Comparison of ENCODE assay signal across 13 cellular contexts in genomic region chr2:168699834-168700417, GRCh38.
A peak's percentile ranks its signal among the peaks of the same experiment; 100 is the strongest.
DNase-seq lines count a peak whose midpoint lies in the region; ATAC-seq, FAIRE-seq and TF ChIP-seq lines count a peak whose summit lies in the region.
"Had no signal": no experiment of that assay in that cellular context is flagged by ENCODE, and none has a peak within 500 bp of the region (broad histone marks: within the 10 kb centered on the region; RNA-seq: fewer than 3 reads in every experiment).

No MANE protein-coding gene starts in this region.

- ATAC-seq in aorta (ENCODE audit: low FRiP score) (no peak), GM18867 (IDR thresholded peaks at IDR 0.05; ENCODE audit: unreplicated experiment) (no peak), GM19455 (IDR thresholded peaks at IDR 0.05; ENCODE audit: unreplicated experiment) (no peak)
- ATAC-seq: left lung had no signal

- H3K27ac ChIP-seq in colonic mucosa, result peak overlapping the region; percentile 40
- no peak overlapping the region for H3K27ac ChIP-seq in aorta (ENCODE audit: low read depth in 1 of 2, low read length in 2 of 2)
- H3K27ac ChIP-seq: ascending aorta, left lung had no signal

- 82 to 83% methylated on average over 8 of the region's 8 CpGs for WGBS in lower leg skin, 2 donors
- WGBS in aorta, 2 donors, result 89 to 92% methylated on average over 8 of the region's 8 CpGs

- H3K9me3 ChIP-seq in colonic mucosa (no peaks in the 10 kb centered on the region), aorta (ENCODE audit: control insufficient read depth, low read length) (no peaks in the 10 kb centered on the region)
- H3K9me3 ChIP-seq: ascending aorta, left lung had no signal

- H3K36me3 ChIP-seq in colonic mucosa (no peaks in the 10 kb centered on the region), aorta (ENCODE audit: control insufficient read depth in 1 of 2, insufficient read depth in 2 of 2, low read length in 1 of 2) (no peaks in the 10 kb centered on the region)
- H3K36me3 ChIP-seq: ascending aorta had no signal

- H3K4me1 ChIP-seq in colonic mucosa, result no peaks in the 10 kb centered on the region
- no peaks in the 10 kb centered on the region for H3K4me1 ChIP-seq in aorta (ENCODE audit: control insufficient read depth in 1 of 2, insufficient read depth in 2 of 2, low read length in 2 of 2)
- H3K4me1 ChIP-seq: ascending aorta, left lung had no signal

- H3K4me3 ChIP-seq in colonic mucosa (no peak overlapping the region), lower leg skin (ENCODE audit: low read depth, poor library complexity, severe bottlenecking) (no peak overlapping the region), aorta (ENCODE audit: low read length in 2 of 2) (no peak overlapping the region)
- H3K4me3 ChIP-seq: ascending aorta, left lung had no signal

- peak; percentile 19 for DNase-seq in NCI-H345 (lab: John Stamatoyannopoulos, UW)
- DNase-seq in NCI-H345 treated with DMSO at 0.1 percent for 48 hours (lab: John Stamatoyannopoulos, UW; ENCODE audit: unreplicated experiment), result no peak
- DNase-seq in colonic mucosa, result peak; percentile 93
- DNase-seq in lower leg skin (ENCODE audit: low spot score in 2 of 2), result peak; percentile 42 to 88
- DNase-seq in aorta, result peak; percentile 63 to 80
- no peak for DNase-seq in D721Med (ENCODE audit: insufficient read length, low spot score)
- DNase-seq: activated CD4-positive, CD25-positive, alpha-beta regulatory T cell; AML-193; NCI-H2081 treated with DMSO at 0.1 percent for 48 hours had no signal

- no peak for FAIRE-seq in D721Med (lab: Jason Lieb, UNC)

- no peaks in the 10 kb centered on the region for H3K27me3 ChIP-seq in colonic mucosa
- no peaks in the 10 kb centered on the region for H3K27me3 ChIP-seq in aorta (ENCODE audit: control insufficient read depth in 1 of 2, insufficient read depth in 2 of 2, low read length in 1 of 2)
- H3K27me3 ChIP-seq: ascending aorta, left lung had no signal

- H3K9ac ChIP-seq in colonic mucosa (ENCODE audit: low read depth in 2 of 2, low read length in 2 of 2), result peak overlapping the region in 1 of 2 donors; percentile 21

- TF ChIP-seq CTCF in colonic mucosa (IDR thresholded peaks at IDR 0.05) (no peak), lower leg skin (IDR thresholded peaks at IDR 0.05) (no peak), D721Med (IDR thresholded peaks at IDR 0.05; ENCODE audit: insufficient read depth, missing control alignments) (no peak)

- intact Hi-C loops in colonic mucosa (cut with DNase I) (loop anchor here (10.0 kb wide), 1 partner anchor 245 kb away; the partner anchor contains the start of gene CERS6), lower leg skin (cut with DNase I; ENCODE audit: low total_unique reads) (no loop called here), aorta (cut with DNase I) (no loop called here)

- TF ChIP-seq POLR2A in lower leg skin (IDR thresholded peaks at IDR 0.05), result no peak

Comparison
In these comparisons a context has a peak if more than half of its experiments do, and no peak if none do; other contexts are left out.
1. DNase-seq: peak in NCI-H345 (single experiment), colonic mucosa (single experiment), lower leg skin (2 of 2) and aorta (2 of 2); none in NCI-H345 treated with DMSO at 0.1 percent for 48 hours (single experiment) and D721Med (single experiment).